Comparison of ENCODE assay signal across 8 cellular contexts in genomic region chr17:18225121-18225561, GRCh38. TPM values are rescaled to one million over a fixed set of nuclear protein-coding genes. Genes with fewer than 3 reads are reported as not detected.
DNase-seq lines count a peak whose midpoint lies in the region; ATAC-seq and TF ChIP-seq lines count a peak whose summit lies in the region.

No MANE protein-coding gene starts in this region.

- H4K20me1 ChIP-seq in DND-41 (ENCODE audit: insufficient read depth, low read length) = peaks cover 32% of the 10 kb centered on the region

- H3K9ac ChIP-seq in DND-41 (ENCODE audit: low read depth, low read length) = peak overlapping the region; percentile 50

- H3K4me2 ChIP-seq in DND-41 (ENCODE audit: insufficient read depth, low read length) = peak overlapping the region; percentile 76

- H3K4me3 Mint-ChIP-seq in neural crest cell = peak overlapping the region; percentile 96

- H3K36me3 ChIP-seq in DND-41 (ENCODE audit: insufficient read depth, low read length) (no peaks in the 10 kb centered on the region), H7 (replicated peaks; ENCODE audit: control insufficient read depth, insufficient read depth, low read length) (no peaks in the 10 kb centered on the region), MG63 (no peaks in the 10 kb centered on the region)

- H3K27me3 ChIP-seq in DND-41 (ENCODE audit: insufficient read depth, low read length, poor library complexity) (no peaks in the 10 kb centered on the region), H7 (ENCODE audit: control insufficient read depth, insufficient read depth, low read length) (no peaks in the 10 kb centered on the region), MG63 (no peaks in the 10 kb centered on the region)

- DNase-seq in DND-41 (peak; percentile 95), H7 (peak; percentile 100), MG63 (peak; percentile 92), SHP77 treated with DMSO at 0.1 percent for 48 hours (lab: John Stamatoyannopoulos, UW) (peak; percentile 95), fibroblast of the conjunctiva (ENCODE audit: low read depth) (peak; percentile 92), neural crest cell (ENCODE audit: low read depth, low spot score) (peak; percentile 96)
- DNase-seq in activated effector memory CD4-positive, alpha-beta T cell treated with anti-CD3 and anti-CD28 coated beads, Interleukin-2, amount 50 U/mL, for 16 hours = peak; percentile 98
- DNase-seq in stimulated activated naive CD8-positive, alpha-beta T cell treated with anti-CD3 and anti-CD28 coated beads, Interleukin-15, Interleukin-2, amounts not matched to agents 100 U/mL and 50 U/mL, for 24 hours = peak; percentile 98

- H3K27ac Mint-ChIP-seq in neural crest cell (ENCODE audit: unreplicated experiment) = peak overlapping the region; percentile 100

- peaks cover 51% of the 10 kb centered on the region for H3K4me1 Mint-ChIP-seq in neural crest cell

- no peaks in the 10 kb centered on the region for H3K27me3 Mint-ChIP-seq in neural crest cell (ENCODE audit: low read depth)

- no peak for TF ChIP-seq CTCF in DND-41 (IDR thresholded peaks at IDR 0.05; ENCODE audit: borderline replicate concordance, extremely low read depth, low read length, poor library complexity, severe bottlenecking)
- TF ChIP-seq CTCF in neural crest cell (conservative IDR thresholded peaks at IDR 0.05) = no peak

- peak overlapping the region; percentile 76 for H2AFZ ChIP-seq in DND-41 (ENCODE audit: low read depth, low read length)

- no peaks in the 10 kb centered on the region for H3K36me3 Mint-ChIP-seq in neural crest cell (ENCODE audit: low read depth)

- H3K4me1 ChIP-seq in DND-41 (ENCODE audit: insufficient read depth, low read length) = peaks cover 34% of the 10 kb centered on the region

- no peaks in the 10 kb centered on the region for H3K9me3 ChIP-seq in DND-41 (ENCODE audit: insufficient read depth, low read length, severe bottlenecking)
- no peaks in the 10 kb centered on the region for H3K9me3 ChIP-seq in MG63

- peaks cover 43% of the 10 kb centered on the region for H3K79me2 ChIP-seq in DND-41 (ENCODE audit: insufficient read depth, low read length)

- peak; percentile 97 for ATAC-seq in DND-41 (ENCODE audit: insufficient read depth, low read depth)
- ATAC-seq in stimulated activated naive CD8-positive, alpha-beta T cell treated with anti-CD3 and anti-CD28 coated beads, Interleukin-15, Interleukin-2, amounts not matched to agents 100 U/mL and 50 U/mL, for 24 hours = peak; percentile 97

- H3K4me3 ChIP-seq in DND-41 (ENCODE audit: low read depth in 1 of 2, low read length in 2 of 2) = peak overlapping the region in 1 of 2 experiments; percentile 83; a peak in 2 of 4 replicates
- H3K4me3 ChIP-seq in H7 (ENCODE audit: insufficient read depth, low read depth, low read length) = peak overlapping the region; percentile 69
- peak overlapping the region; percentile 33 for H3K4me3 ChIP-seq in MG63

- H3K27ac ChIP-seq in DND-41 (ENCODE audit: low read length) = peak overlapping the region; percentile 62

- H3K9me3 Mint-ChIP-seq in neural crest cell = no peaks in the 10 kb centered on the region

RNA-seq across cellular contexts. Expression of gene LLGL1, which starts 0.3 kb away (rescaled TPM):
- total RNA-seq in H7 (2014; rRNA removed; shearing (Covaris generic)) = 81.6 and 85.1 TPM in 2 replicates
- total RNA-seq in MG63 (2014; rRNA removed; shearing (Covaris generic); ENCODE audit: low replicate concordance) = 12.5 and 14.4 TPM in 2 replicates
- total RNA-seq in neural crest cell = 93.3 and 99.3 TPM in 2 replicates

RNA-seq across cellular contexts. Expression of gene FLII, which starts 33.4 kb away (rescaled TPM):
- 199 and 225 TPM in 2 replicates for total RNA-seq in H7 (2014; rRNA removed; shearing (Covaris generic))
- total RNA-seq in MG63 (2014; rRNA removed; shearing (Covaris generic); ENCODE audit: low replicate concordance) = 192 and 203 TPM in 2 replicates
- 181 and 183 TPM in 2 replicates for total RNA-seq in neural crest cell

RNA-seq across cellular contexts. Expression of gene MIEF2, which starts 35.3 kb away (rescaled TPM):
- 16.2 and 17.3 TPM in 2 replicates for total RNA-seq in H7 (2014; rRNA removed; shearing (Covaris generic))
- 3.2 and 19.9 TPM in 2 replicates for total RNA-seq in MG63 (2014; rRNA removed; shearing (Covaris generic); ENCODE audit: low replicate concordance)
- total RNA-seq in neural crest cell = 8.8 and 12.2 TPM in 2 replicates

RNA-seq across cellular contexts. Expression of gene ALKBH5, which starts 41.5 kb away (rescaled TPM):
- 101 and 103 TPM in 2 replicates for total RNA-seq in H7 (2014; rRNA removed; shearing (Covaris generic))
- total RNA-seq in MG63 (2014; rRNA removed; shearing (Covaris generic); ENCODE audit: low replicate concordance) = 50.5 and 63.5 TPM in 2 replicates
- 104 and 109 TPM in 2 replicates for total RNA-seq in neural crest cell
